Comparison of ENCODE assay signal across 2 cellular contexts in the genomic region with DNA sequence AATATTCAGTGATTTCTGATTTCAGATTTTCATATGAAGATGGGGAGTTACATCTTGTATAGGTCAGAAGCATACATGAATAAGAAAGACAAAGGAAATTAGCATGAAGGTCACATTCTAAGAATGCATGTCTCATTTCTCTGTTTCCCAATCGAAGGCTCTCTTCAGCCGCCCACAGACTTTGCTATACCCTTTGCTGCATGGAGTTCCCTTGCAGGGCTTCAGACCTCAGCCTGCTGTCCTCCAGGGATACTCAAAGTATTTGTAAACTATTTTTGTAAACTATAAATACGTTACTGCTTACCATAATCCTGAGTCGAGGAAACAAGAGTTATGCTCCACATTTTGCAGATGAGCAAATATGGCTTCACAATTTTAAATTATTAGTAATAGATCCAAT.
TF ChIP-seq lines count a peak whose summit lies in the region.

No MANE protein-coding gene starts in this region.

TF ChIP-seq in GM23338, 12 proteins besides CTCF, POLR2A, EP300 and RAD21:
- TF ChIP-seq ZNF462 (CRISPR knock-in tag; IDR thresholded peaks at IDR 0.05) (no peak), ZNF114 (CRISPR knock-in tag; IDR thresholded peaks at IDR 0.05) (no peak)

TF ChIP-seq in WTC11, 78 proteins besides CTCF, POLR2A, EP300 and RAD21 (continued from another document):
- TF ChIP-seq ZMAT4 (CRISPR knock-in tag; IDR thresholded peaks at IDR 0.05): no peak
- TF ChIP-seq NFYB (CRISPR knock-in tag; conservative IDR thresholded peaks at IDR 0.05; ENCODE audit: low read depth): no peak
- no peak for TF ChIP-seq SMAD4 (CRISPR knock-in tag; IDR thresholded peaks at IDR 0.05)
- no peak for TF ChIP-seq NR3C1 (CRISPR knock-in tag; conservative IDR thresholded peaks at IDR 0.05; ENCODE audit: low read depth)
